16 cellular contexts compared by ENCODE assay signal in genomic region chr6:116556814-116557403, GRCh38. TPM values are rescaled to one million over a fixed set of nuclear protein-coding genes. Genes with fewer than 3 reads are reported as not detected.
"Had no signal": no experiment of that assay in that cellular context is flagged by ENCODE, and none has a peak within 500 bp of the region (broad histone marks: within the 10 kb centered on the region; RNA-seq: fewer than 3 reads in every experiment).

No MANE protein-coding gene starts in this region.

- H3K27ac Mint-ChIP-seq: activated naive CD8-positive, alpha-beta T cell treated with anti-CD3 and anti-CD28 coated beads for 36 hours had no signal

- H3K9me3 ChIP-seq: esophagus muscularis mucosa, stomach, thoracic aorta had no signal

- H3K27ac ChIP-seq: dorsolateral prefrontal cortex, esophagus muscularis mucosa, stomach, thoracic aorta had no signal

- H3K27me3 ChIP-seq: esophagus muscularis mucosa, stomach had no signal

- H3K4me3 ChIP-seq: dorsolateral prefrontal cortex, esophagus muscularis mucosa, lung, stomach, thoracic aorta had no signal

- H3K9me3 Mint-ChIP-seq: activated naive CD8-positive, alpha-beta T cell treated with anti-CD3 and anti-CD28 coated beads for 36 hours; nephron had no signal

- H3K36me3 Mint-ChIP-seq: activated naive CD8-positive, alpha-beta T cell treated with anti-CD3 and anti-CD28 coated beads for 36 hours had no signal

- H3K4me3 Mint-ChIP-seq: activated naive CD8-positive, alpha-beta T cell treated with anti-CD3 and anti-CD28 coated beads for 36 hours; nephron had no signal

- DNase-seq: activated CD4-positive, alpha-beta T cell treated with anti-CD3 and anti-CD28 coated beads, Interleukin-2, amount 50 U/mL, for 48 hours; activated gamma-delta T cell; activated naive CD8-positive, alpha-beta T cell treated with anti-CD3 and anti-CD28 coated beads for 36 hours; activated T-cell treated with anti-CD3 and anti-CD28 coated beads, Interleukin-2, amount 50 U/mL, for 48 hours; dorsolateral prefrontal cortex; stimulated activated CD4-positive, alpha-beta T cell treated with anti-CD3 and anti-CD28 coated beads, Interleukin-4, amount 100 ng/mL, for 4 hours; stomach had no signal

- H3K36me3 ChIP-seq: esophagus muscularis mucosa, stomach, thoracic aorta had no signal

RNA-seq across cellular contexts. Expression of gene CALHM4, which starts 3.4 kb away (rescaled TPM):
- total RNA-seq: activated naive CD8-positive, alpha-beta T cell treated with anti-CD3 and anti-CD28 coated beads for 36 hours; esophagus muscularis mucosa; lung; mucosa of gallbladder; omental fat pad; stomach; T-helper 2 cell treated with Interferon-gamma antibody and Interleukin-4, amounts not matched to agents 100 ng/mL and 5 ng/mL, for 36 hours; thoracic aorta; urinary bladder had no signal
- polyA plus RNA-seq: lung, stomach, urinary bladder had no signal

RNA-seq across cellular contexts. Expression of gene TRAPPC3L, which starts 11.4 kb away (rescaled TPM):
- total RNA-seq: activated naive CD8-positive, alpha-beta T cell treated with anti-CD3 and anti-CD28 coated beads for 36 hours; bronchial epithelial cell; mucosa of gallbladder; stomach; T-helper 2 cell treated with Interferon-gamma antibody and Interleukin-4, amounts not matched to agents 100 ng/mL and 5 ng/mL, for 36 hours; thoracic aorta had no signal
- polyA plus RNA-seq: stomach had no signal

RNA-seq across cellular contexts. Expression of gene CALHM5, which starts 45.5 kb away (rescaled TPM):
- total RNA-seq: activated naive CD8-positive, alpha-beta T cell treated with anti-CD3 and anti-CD28 coated beads for 36 hours; T-helper 2 cell treated with Interferon-gamma antibody and Interleukin-4, amounts not matched to agents 100 ng/mL and 5 ng/mL, for 36 hours had no signal
